Comparison of ENCODE assay signal across 13 cellular contexts in the genomic region with DNA sequence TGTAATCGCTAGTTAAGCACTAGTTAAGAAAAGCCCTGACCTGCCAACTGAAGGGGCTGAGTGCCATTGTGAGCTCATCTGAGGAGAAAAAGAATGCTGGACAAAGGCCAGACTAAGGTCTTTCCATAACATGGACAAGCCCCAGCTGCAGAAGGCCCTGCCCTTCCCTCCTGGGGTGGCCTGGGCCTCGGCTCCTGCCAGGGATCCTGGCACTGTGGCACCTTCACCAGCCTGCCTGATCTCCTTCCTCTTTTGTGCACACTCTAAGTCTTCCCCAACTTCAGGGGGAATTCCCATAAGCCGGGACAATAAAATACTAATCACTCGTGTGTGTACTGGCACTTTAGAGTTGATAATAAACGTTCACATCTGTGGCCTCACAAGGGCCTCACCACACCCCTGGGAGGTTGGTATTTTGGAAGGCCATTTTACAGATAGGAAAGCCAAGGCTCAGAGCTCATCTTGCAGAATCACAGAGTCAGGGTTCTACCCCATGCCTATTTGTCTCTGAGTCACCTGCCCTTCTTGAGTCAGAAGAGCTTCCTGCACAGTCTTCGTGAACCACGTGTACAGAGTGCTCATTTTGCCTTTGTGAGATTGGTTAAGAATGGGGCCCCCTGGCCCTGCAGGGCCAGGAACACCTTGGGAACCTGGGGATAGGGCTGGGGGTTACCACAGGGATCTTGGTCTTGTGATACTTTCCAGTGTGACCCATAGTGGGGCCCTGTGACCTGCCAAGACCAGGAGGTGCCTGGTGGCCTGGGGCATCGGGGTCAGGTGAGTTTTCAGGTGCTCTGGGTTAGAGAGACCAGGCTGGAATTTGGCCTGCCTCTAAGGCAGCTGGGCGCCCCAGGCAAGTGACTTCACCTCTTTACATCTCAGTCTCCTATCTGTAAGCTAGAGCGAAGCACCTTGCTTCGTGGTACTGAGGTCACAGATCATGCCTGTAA. TPM values are rescaled to one million over a fixed set of nuclear protein-coding genes. Genes with fewer than 3 reads are reported as not detected.
A peak's percentile ranks its signal among the peaks of the same experiment; 100 is the strongest.
DNase-seq lines count a peak whose midpoint lies in the region.
"Had no signal": no experiment of that assay in that cellular context is flagged by ENCODE, and none has a peak within 500 bp of the region (broad histone marks: within the 10 kb centered on the region; RNA-seq: fewer than 3 reads in every experiment).

No MANE protein-coding gene starts in this region.

- H3K9me3 ChIP-seq in CD8-positive, alpha-beta memory T cell (ENCODE audit: low read length) = no peaks in the 10 kb centered on the region

- H3K4me3 ChIP-seq in CD8-positive, alpha-beta memory T cell (ENCODE audit: low read length) = no peak overlapping the region

- H3K27ac Mint-ChIP-seq in T-helper 2 cell treated with Interferon-gamma antibody and Interleukin-4, amounts not matched to agents 5 μg/mL and 100 μg/mL, for 36 hours = no peak overlapping the region
- peak overlapping the region in 1 of 8 donors; percentile 38 for H3K27ac Mint-ChIP-seq in CD8-positive, alpha-beta memory T cell
- H3K27ac Mint-ChIP-seq: CD8-positive, alpha-beta T cell; nephron had no signal

- POLR2A ChIA-PET in CD8-positive, alpha-beta memory T cell (lab: Charles Lee) = no interaction called here

- no peaks in the 10 kb centered on the region for H3K4me1 ChIP-seq in CD8-positive, alpha-beta memory T cell (ENCODE audit: insufficient read depth, low read length)

- DNase-seq in stimulated activated CD4-positive, alpha-beta T cell treated with anti-CD3 and anti-CD28 coated beads, Interleukin-1b, Interleukin-23, amount 100 ng/mL, for 48 hours = peak; percentile 46
- no peak for DNase-seq in stimulated activated CD4-positive, alpha-beta T cell treated with anti-CD3 and anti-CD28 coated beads, Interleukin-12 subunit alpha, Interleukin-12 subunit beta, amount 100 ng/mL, for 4 hours
- peak; percentile 29 for DNase-seq in T-helper 2 cell treated with Interferon-gamma antibody and Interleukin-4, amounts not matched to agents 5 μg/mL and 100 μg/mL, for 36 hours (ENCODE audit: low spot score)
- DNase-seq in islet precursor cell = peak; percentile 69
- no peak for DNase-seq in KG1 (lab: John Stamatoyannopoulos, UW)
- DNase-seq in HuH-7 (ENCODE audit: low spot score) = no peak
- DNase-seq in SW480 (ENCODE audit: low spot score) = no peak
- no peak for DNase-seq in CD8-positive, alpha-beta memory T cell
- DNase-seq: CD8-positive, alpha-beta T cell; central memory CD4-positive, alpha-beta T cell; NCI-H1930 had no signal

- H3K27me3 ChIP-seq in CD8-positive, alpha-beta memory T cell (ENCODE audit: insufficient read depth, low read length, poor library complexity, severe bottlenecking) = no peaks in the 10 kb centered on the region

- no peak overlapping the region for H3K4me3 Mint-ChIP-seq in T-helper 2 cell treated with Interferon-gamma antibody and Interleukin-4, amounts not matched to agents 5 μg/mL and 100 μg/mL, for 36 hours
- no peak overlapping the region for H3K4me3 Mint-ChIP-seq in CD8-positive, alpha-beta memory T cell
- H3K4me3 Mint-ChIP-seq: CD8-positive, alpha-beta T cell; nephron had no signal

- H3K9me3 Mint-ChIP-seq in T-helper 2 cell treated with Interferon-gamma antibody and Interleukin-4, amounts not matched to agents 5 μg/mL and 100 μg/mL, for 36 hours = no peaks in the 10 kb centered on the region
- H3K9me3 Mint-ChIP-seq in CD8-positive, alpha-beta memory T cell = no peaks in the 10 kb centered on the region
- H3K9me3 Mint-ChIP-seq: CD8-positive, alpha-beta T cell; nephron had no signal

- H3K27me3 Mint-ChIP-seq in T-helper 2 cell treated with Interferon-gamma antibody and Interleukin-4, amounts not matched to agents 5 μg/mL and 100 μg/mL, for 36 hours (ENCODE audit: low read depth) = no peaks in the 10 kb centered on the region
- H3K27me3 Mint-ChIP-seq in CD8-positive, alpha-beta memory T cell = peaks cover 0 to 3% of the 10 kb centered on the region in 2 donors

- CTCF ChIA-PET in CD8-positive, alpha-beta memory T cell (lab: Charles Lee) = interaction anchor here (0.6 to 1.7 kb wide), 5 partner anchors 28 to 561 kb away, joined by 3 to 6 read pairs (median 3); no protein-coding TSS in a partner anchor

- no peak overlapping the region for H3K27ac ChIP-seq in CD8-positive, alpha-beta memory T cell (ENCODE audit: low read depth, low read length)
- H3K27ac ChIP-seq: epithelial cell of prostate had no signal

- H3K36me3 Mint-ChIP-seq in T-helper 2 cell treated with Interferon-gamma antibody and Interleukin-4, amounts not matched to agents 5 μg/mL and 100 μg/mL, for 36 hours (ENCODE audit: low read depth) = no peaks in the 10 kb centered on the region
- peaks cover 0 to 2% (median 0%) of the 10 kb centered on the region in 3 donors for H3K36me3 Mint-ChIP-seq in CD8-positive, alpha-beta memory T cell
- H3K36me3 Mint-ChIP-seq: CD8-positive, alpha-beta T cell had no signal

- H3K4me1 Mint-ChIP-seq in T-helper 2 cell treated with Interferon-gamma antibody and Interleukin-4, amounts not matched to agents 5 μg/mL and 100 μg/mL, for 36 hours (ENCODE audit: low read depth) = peaks cover 6% of the 10 kb centered on the region
- no peaks in the 10 kb centered on the region for H3K4me1 Mint-ChIP-seq in CD8-positive, alpha-beta memory T cell

- H3K36me3 ChIP-seq in CD8-positive, alpha-beta memory T cell (ENCODE audit: insufficient read depth, low read length) = no peaks in the 10 kb centered on the region

RNA-seq across cellular contexts. Expression of gene TMPRSS13, which starts 9.6 kb away (rescaled TPM):
- total RNA-seq in CD8-positive, alpha-beta memory T cell = 1 to 10 TPM; 1.4 to 1.5 TPM
- 1.5 TPM for polyA plus RNA-seq in CD8-positive, alpha-beta memory T cell

RNA-seq across cellular contexts. Expression of gene FXYD6, which starts 43.1 kb away (rescaled TPM):
- total RNA-seq in CD8-positive, alpha-beta memory T cell = under 1 TPM in 1 of 2 experiments, not detected in 1; 0.11 TPM
- not detected for polyA plus RNA-seq in CD8-positive, alpha-beta memory T cell
- total RNA-seq: CD8-positive, alpha-beta T cell had no signal

Comparison
In these comparisons a context has a peak if more than half of its experiments do, and no peak if none do; other contexts are left out.
1. DNase-seq: peak in stimulated activated CD4-positive, alpha-beta T cell treated with anti-CD3 and anti-CD28 coated beads, Interleukin-1b, Interleukin-23, amount 100 ng/mL, for 48 hours (single experiment), T-helper 2 cell treated with Interferon-gamma antibody and Interleukin-4, amounts not matched to agents 5 μg/mL and 100 μg/mL, for 36 hours (single experiment) and islet precursor cell (single experiment); none in stimulated activated CD4-positive, alpha-beta T cell treated with anti-CD3 and anti-CD28 coated beads, Interleukin-12 subunit alpha, Interleukin-12 subunit beta, amount 100 ng/mL, for 4 hours (single experiment), KG1 (single experiment), HuH-7 (single experiment), SW480 (single experiment) and CD8-positive, alpha-beta memory T cell (0 of 5).